ENCODE assay signal across 1 cellular context in the genomic region with DNA sequence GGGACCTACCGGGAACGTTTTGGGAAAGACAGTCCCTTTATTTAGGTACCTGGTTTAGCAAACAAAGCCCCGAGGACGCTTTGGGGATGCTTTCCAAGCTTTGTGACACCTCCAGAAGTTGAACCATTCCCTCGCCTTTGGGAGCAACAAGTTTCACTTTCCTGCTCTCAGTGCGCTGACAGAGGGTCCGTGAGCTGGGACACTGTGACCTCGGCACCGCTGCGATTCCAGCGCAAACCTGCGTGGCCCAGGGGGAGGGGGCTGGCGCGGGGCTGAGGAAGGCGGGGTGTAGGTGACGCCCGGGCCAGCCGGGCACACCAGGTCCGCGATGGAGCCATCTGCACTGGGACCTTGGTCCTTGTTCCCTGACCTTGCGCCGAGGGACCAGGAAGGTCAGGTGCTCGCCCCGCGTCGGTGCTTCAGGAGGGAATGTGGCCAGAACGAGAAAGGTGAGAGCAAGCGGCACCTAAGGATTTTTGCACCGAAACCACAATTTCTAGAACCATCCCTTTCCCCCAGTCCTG.
TF ChIP-seq lines count a peak whose summit lies in the region.

No MANE protein-coding gene starts in this region.

TF ChIP-seq in WTC11, 78 proteins besides CTCF, POLR2A, EP300 and RAD21 (continued from another document):
- 0 out of 2 replicates have a peak, but pooled peaks have one; percentile 42 for TF ChIP-seq FOXK1 (CRISPR knock-in tag; IDR thresholded peaks at IDR 0.05)
- TF ChIP-seq OVOL2 (CRISPR knock-in tag; IDR thresholded peaks at IDR 0.05; ENCODE audit: borderline replicate concordance): no peak
